2 cellular contexts compared by ENCODE assay signal in genomic region chr11:20522536-20522935, GRCh38.
TF ChIP-seq lines count a peak whose summit lies in the region.

No MANE protein-coding gene starts in this region.

TF ChIP-seq in GM23338, 12 proteins besides CTCF, POLR2A, EP300 and RAD21:
- TF ChIP-seq NANOG (IDR thresholded peaks at IDR 0.05; ENCODE audit: borderline replicate concordance), result no peak
TF ChIP-seq in GM23338: peak in this region for 0.

TF ChIP-seq in H1, 55 proteins besides CTCF, POLR2A, EP300 and RAD21:
- TF ChIP-seq CTBP2 (IDR thresholded peaks at IDR 0.05; ENCODE audit: borderline replicate concordance, insufficient read depth, insufficient read length, low read length) (no peak), FOSL1 (IDR thresholded peaks at IDR 0.05; ENCODE audit: insufficient read depth, low read depth, low read length) (no peak), JUN (IDR thresholded peaks at IDR 0.05; ENCODE audit: low read depth, low read length) (no peak), SP1 (IDR thresholded peaks at IDR 0.05; ENCODE audit: low read depth, low read length) (no peak), SP4 (IDR thresholded peaks at IDR 0.05; ENCODE audit: low read length) (no peak), HDAC6 (IDR thresholded peaks at IDR 0.05; ENCODE audit: low read depth, low read length) (no peak), EGR1 (IDR thresholded peaks at IDR 0.05; ENCODE audit: borderline replicate concordance, low read depth, low read length) (peak; percentile 43; the same call in 1 of the 2 replicates), BRCA1 (IDR thresholded peaks at IDR 0.05; ENCODE audit: low read depth, low read length) (no peak), EZH2 (IDR thresholded peaks at IDR 0.05; ENCODE audit: low read depth, low read length, severe bottlenecking) (no peak), TEAD4 (IDR thresholded peaks at IDR 0.05; ENCODE audit: low read depth, low read length) (no peak), CHD2 (IDR thresholded peaks at IDR 0.05; ENCODE audit: low read length) (no peak), ZNF274 (IDR thresholded peaks at IDR 0.05; ENCODE audit: borderline replicate concordance, extremely low read depth, low read length) (no peak), NANOG (IDR thresholded peaks at IDR 0.05; ENCODE audit: insufficient read depth, low read depth, low read length, poor library complexity, severe bottlenecking) (peak; percentile 81), CHD7 (IDR thresholded peaks at IDR 0.05; ENCODE audit: insufficient replicate concordance, low read length) (peak; percentile 58), POU5F1 (IDR thresholded peaks at IDR 0.05; ENCODE audit: low read depth, low read length) (no peak), ATF3 (IDR thresholded peaks at IDR 0.05; ENCODE audit: insufficient read depth, low read depth, low read length) (no peak), SIX5 (IDR thresholded peaks at IDR 0.05; ENCODE audit: low read depth, low read length) (no peak), RNF2 (IDR thresholded peaks at IDR 0.05; ENCODE audit: borderline replicate concordance, low read depth, low read length, missing control alignments, poor library complexity, severe bottlenecking) (no peak), SAP30 (IDR thresholded peaks at IDR 0.05; ENCODE audit: insufficient read depth, insufficient replicate concordance, low read length) (no peak), HDAC2 (IDR thresholded peaks at IDR 0.05; ENCODE audit: borderline replicate concordance in 1 of 2, low read depth in 2 of 2, low read length in 2 of 2) (0 out of 4 replicates have a peak, but pooled peaks of 1 of the 2 experiments have one; percentile 24), NRF1 (IDR thresholded peaks at IDR 0.05; ENCODE audit: low read depth, low read length) (no peak), ATF2 (IDR thresholded peaks at IDR 0.05; ENCODE audit: low read length) (no peak), BCL11A (IDR thresholded peaks at IDR 0.05; ENCODE audit: low read depth in 2 of 2, low read length in 2 of 2) (peak; percentile 60 to 84)
